ENCODE assay signal across 22 cellular contexts in genomic region chr3:43774799-43775198, GRCh38.
DNase-seq lines count a peak whose midpoint lies in the region; ATAC-seq and TF ChIP-seq lines count a peak whose summit lies in the region.
"Had no signal": no experiment of that assay in that cellular context is flagged by ENCODE, and none has a peak within 500 bp of the region (broad histone marks: within the 10 kb centered on the region; RNA-seq: fewer than 3 reads in every experiment).

No MANE protein-coding gene starts in this region.

- H3K27ac Mint-ChIP-seq in endodermal cell, result no peak overlapping the region
- no peak overlapping the region for H3K27ac Mint-ChIP-seq in activated T-cell treated with anti-CD3 and anti-CD28 coated beads, Interleukin-2, amount 50 U/mL, for 72 hours
- H3K27ac Mint-ChIP-seq: CD4-positive, alpha-beta T cell had no signal

- TF ChIP-seq EP300 in upper lobe of left lung (IDR thresholded peaks at IDR 0.05), result no peak

- H3K9me3 Mint-ChIP-seq in endodermal cell, result peaks cover 11% of the 10 kb centered on the region
- H3K9me3 Mint-ChIP-seq in activated T-cell treated with anti-CD3 and anti-CD28 coated beads, Interleukin-2, amount 50 U/mL, for 72 hours, result no peaks in the 10 kb centered on the region
- H3K9me3 Mint-ChIP-seq: CD4-positive, alpha-beta T cell; CD8-positive, alpha-beta memory T cell had no signal

- H3K9me3 ChIP-seq in endodermal cell (ENCODE audit: control insufficient read depth, low read length), result peaks cover 9% of the 10 kb centered on the region
- H3K9me3 ChIP-seq in upper lobe of left lung, result no peaks in the 10 kb centered on the region
- no peaks in the 10 kb centered on the region for H3K9me3 ChIP-seq in aorta (ENCODE audit: control insufficient read depth, low read length)
- H3K9me3 ChIP-seq: BE2C had no signal

- H3K36me3 ChIP-seq in endodermal cell (ENCODE audit: control insufficient read depth, insufficient read depth, low read length), result no peaks in the 10 kb centered on the region
- H3K36me3 ChIP-seq in upper lobe of left lung, result no peaks in the 10 kb centered on the region
- no peaks in the 10 kb centered on the region for H3K36me3 ChIP-seq in aorta (ENCODE audit: control insufficient read depth in 1 of 2, insufficient read depth in 2 of 2, low read length in 1 of 2)
- H3K36me3 ChIP-seq: BE2C; BLaER1 treated with 17β-estradiol and CSF1 and Interleukin-3, amounts not matched to agents 10 nM and 100 nM had no signal

- TF ChIP-seq CTCF in endodermal cell (conservative IDR thresholded peaks at IDR 0.05) (no peak), upper lobe of left lung (IDR thresholded peaks at IDR 0.05) (no peak)

- H3K36me3 Mint-ChIP-seq in endodermal cell (ENCODE audit: low read depth), result no peaks in the 10 kb centered on the region
- no peaks in the 10 kb centered on the region for H3K36me3 Mint-ChIP-seq in activated T-cell treated with anti-CD3 and anti-CD28 coated beads, Interleukin-2, amount 50 U/mL, for 72 hours (ENCODE audit: insufficient read depth in 2 of 2)
- H3K36me3 Mint-ChIP-seq: CD14-positive monocyte; CD8-positive, alpha-beta memory T cell had no signal

- TF ChIP-seq POLR2A in upper lobe of left lung (IDR thresholded peaks at IDR 0.05), result no peak

- H3K9ac ChIP-seq in endodermal cell (ENCODE audit: extremely low read depth, low read length, poor library complexity, severe bottlenecking), result no peak overlapping the region
- H3K9ac ChIP-seq: BLaER1 treated with 17β-estradiol and CSF1 and Interleukin-3, amounts not matched to agents 10 nM and 100 nM had no signal

- peak; percentile 49 for DNase-seq in Ammon's horn (ENCODE audit: low spot score)
- DNase-seq in endodermal cell, result peak; percentile 26
- peak; percentile 58 for DNase-seq in medulla oblongata (ENCODE audit: extremely low spot score)
- peak; percentile 16 for DNase-seq in pons (ENCODE audit: low spot score)
- no peak for DNase-seq in NCI-H2227 treated with DMSO at 0.1 percent for 48 hours (lab: John Stamatoyannopoulos, UW)
- DNase-seq in upper lobe of left lung, result no peak
- DNase-seq in activated T-cell treated with anti-CD3 and anti-CD28 coated beads, Interleukin-2, amount 50 U/mL, for 72 hours, result no peak
- DNase-seq in aorta, result no peak
- DNase-seq: BE2C; CD4-positive, alpha-beta T cell; CD8-positive, alpha-beta memory T cell; DMS 273 treated with DMSO at 0.1 percent for 48 hours; DMS79; EL; GDM1; GOT3; H7 had no signal

- H3K4me1 ChIP-seq in endodermal cell (ENCODE audit: control insufficient read depth, insufficient read depth, low read length) (peaks cover 10% of the 10 kb centered on the region), upper lobe of left lung (peaks cover 13 to 24% (median 17%) of the 10 kb centered on the region in 4 donors), aorta (ENCODE audit: control insufficient read depth in 1 of 2, insufficient read depth in 2 of 2, low read length in 2 of 2) (no peaks in the 10 kb centered on the region)

- intact Hi-C loops in aorta (cut with DNase I), result loop anchor here (5.0 to 10.0 kb wide), 7 partner anchors 42 to 490 kb away; partner anchors contain the start of gene SNRK (in 1 of the 2)

- H3K27ac ChIP-seq in endodermal cell (ENCODE audit: low read depth, low read length), result no peak overlapping the region
- H3K27ac ChIP-seq in upper lobe of left lung, result no peak overlapping the region
- H3K27ac ChIP-seq in aorta (ENCODE audit: low read depth in 1 of 2, low read length in 2 of 2), result no peak overlapping the region
- H3K27ac ChIP-seq: 22Rv1; BLaER1 treated with 17β-estradiol and CSF1 and Interleukin-3, amounts not matched to agents 10 nM and 100 nM had no signal

- 91 to 94% methylated on average over 2 to 4 of the region's 4 CpGs for WGBS in endodermal cell (ENCODE audit: insufficient coverage in 1 of 2, insufficient read length in 1 of 2), 2 experiments
- WGBS in upper lobe of left lung, 2 donors, result 80 to 85% methylated on average over 4 of the region's 4 CpGs
- 87 to 91% methylated on average over 4 of the region's 4 CpGs for WGBS in aorta, 2 donors

- ATAC-seq in upper lobe of left lung (ENCODE audit: low FRiP score in 2 of 2) (no peak), aorta (ENCODE audit: low FRiP score) (no peak)
- no peak for ATAC-seq in activated T-cell treated with anti-CD3 and anti-CD28 coated beads, Interleukin-2, amount 50 U/mL, for 72 hours (replicated peaks in 1 of 2)
- ATAC-seq: GM12878, HCT116 had no signal

- H3K4me1 Mint-ChIP-seq in endodermal cell, result peaks cover 26% of the 10 kb centered on the region
- peaks cover 23% of the 10 kb centered on the region for H3K4me1 Mint-ChIP-seq in activated T-cell treated with anti-CD3 and anti-CD28 coated beads, Interleukin-2, amount 50 U/mL, for 72 hours (ENCODE audit: low read depth)

- H3K27me3 ChIP-seq in endodermal cell (ENCODE audit: control insufficient read depth, insufficient read depth, low read length, poor library complexity, severe bottlenecking) (no peaks in the 10 kb centered on the region), upper lobe of left lung (no peaks in the 10 kb centered on the region), aorta (ENCODE audit: control insufficient read depth in 1 of 2, insufficient read depth in 2 of 2, low read length in 1 of 2) (no peaks in the 10 kb centered on the region)
- H3K27me3 ChIP-seq: BE2C; BLaER1 treated with 17β-estradiol and CSF1 and Interleukin-3, amounts not matched to agents 10 nM and 100 nM had no signal

- H3K4me3 ChIP-seq in endodermal cell (ENCODE audit: low read length) (no peak overlapping the region), upper lobe of left lung (no peak overlapping the region), aorta (ENCODE audit: low read length in 2 of 2) (no peak overlapping the region)
- H3K4me3 ChIP-seq: BLaER1 treated with 17β-estradiol and CSF1 and Interleukin-3, amounts not matched to agents 10 nM and 100 nM; GM12878 had no signal

- no peak overlapping the region for H3K4me3 Mint-ChIP-seq in endodermal cell
- no peak overlapping the region for H3K4me3 Mint-ChIP-seq in activated T-cell treated with anti-CD3 and anti-CD28 coated beads, Interleukin-2, amount 50 U/mL, for 72 hours
- H3K4me3 Mint-ChIP-seq: CD14-positive monocyte; CD4-positive, alpha-beta T cell; CD8-positive, alpha-beta memory T cell had no signal

- H3K27me3 Mint-ChIP-seq in endodermal cell (ENCODE audit: insufficient read depth), result peaks cover 23% of the 10 kb centered on the region
- peaks cover 31% of the 10 kb centered on the region for H3K27me3 Mint-ChIP-seq in activated T-cell treated with anti-CD3 and anti-CD28 coated beads, Interleukin-2, amount 50 U/mL, for 72 hours (ENCODE audit: low read depth)

Comparison
In these comparisons a context has a peak if more than half of its experiments do, and no peak if none do; other contexts are left out.
1. DNase-seq: peak in Ammon's horn (single experiment), endodermal cell (single experiment), medulla oblongata (single experiment) and pons (single experiment); none in NCI-H2227 treated with DMSO at 0.1 percent for 48 hours (single experiment), upper lobe of left lung (0 of 2), activated T-cell treated with anti-CD3 and anti-CD28 coated beads, Interleukin-2, amount 50 U/mL, for 72 hours (0 of 2) and aorta (0 of 2).